Comparison of ENCODE assay signal across 1 cellular context in genomic region chr20:3168079-3168828, GRCh38.
A peak's percentile ranks its signal among the peaks of the same experiment; 100 is the strongest.
TF ChIP-seq lines count a peak whose summit lies in the region.

No MANE protein-coding gene starts in this region.

TF ChIP-seq in HepG2, 621 proteins besides CTCF, POLR2A, EP300 and RAD21 (continued from another document and continues in another):
- TF ChIP-seq ZBTB44 (CRISPR knock-in tag; IDR thresholded peaks at IDR 0.05), result 0 out of 2 replicates have a peak, but pooled peaks have one; percentile 49
- TF ChIP-seq HOXA9 (CRISPR knock-in tag; IDR thresholded peaks at IDR 0.05; ENCODE audit: borderline replicate concordance), result no peak
- peak; percentile 81; the same call in 1 of the 2 replicates for TF ChIP-seq THRA (CRISPR knock-in tag; IDR thresholded peaks at IDR 0.05; ENCODE audit: borderline replicate concordance)
- peak; percentile 92; the same call in 1 of the 2 replicates for TF ChIP-seq ZNF414 (CRISPR knock-in tag; IDR thresholded peaks at IDR 0.05)
- TF ChIP-seq THAP8 (CRISPR knock-in tag; IDR thresholded peaks at IDR 0.05; ENCODE audit: borderline replicate concordance), result no peak
- TF ChIP-seq ISX (CRISPR knock-in tag; conservative IDR thresholded peaks at IDR 0.05), result no peak
- TF ChIP-seq TBL1XR1 (IDR thresholded peaks at IDR 0.05; ENCODE audit: borderline replicate concordance, low read length, partially characterized antibody), result peak; percentile 31
- TF ChIP-seq KLF12 (CRISPR knock-in tag; IDR thresholded peaks at IDR 0.05; ENCODE audit: borderline replicate concordance), result peak; percentile 18; the same call in 1 of the 2 replicates
- peak; percentile 77 for TF ChIP-seq PRPF4 (IDR thresholded peaks at IDR 0.05; ENCODE audit: low read depth, low read length, poor library complexity, severe bottlenecking)
- TF ChIP-seq ZNF281 (CRISPR knock-in tag; IDR thresholded peaks at IDR 0.05; ENCODE audit: borderline replicate concordance), result peak; percentile 99
- TF ChIP-seq SRY (CRISPR knock-in tag; IDR thresholded peaks at IDR 0.05), result no peak; the same call in 1 of the 2 replicates
- no peak for TF ChIP-seq SOX6 (IDR thresholded peaks at IDR 0.05)
- TF ChIP-seq SOX6 (CRISPR knock-in tag; IDR thresholded peaks at IDR 0.05), result peak; percentile 80
- TF ChIP-seq PBX3 (CRISPR knock-in tag; IDR thresholded peaks at IDR 0.05; ENCODE audit: borderline replicate concordance), result no peak
- peak; percentile 35; the same call in 1 of the 2 replicates for TF ChIP-seq RXRB (CRISPR knock-in tag; IDR thresholded peaks at IDR 0.05; ENCODE audit: borderline replicate concordance)
- peak; percentile 87; the same call in 1 of the 2 replicates for TF ChIP-seq ZNF543 (CRISPR knock-in tag; IDR thresholded peaks at IDR 0.05)
- no peak; the same call in 1 of the 2 replicates for TF ChIP-seq CCDC6 (CRISPR knock-in tag; IDR thresholded peaks at IDR 0.05)
- peak; percentile 93 for TF ChIP-seq TRAFD1 (CRISPR knock-in tag; IDR thresholded peaks at IDR 0.05; ENCODE audit: borderline replicate concordance)
- TF ChIP-seq ZNF713 (CRISPR knock-in tag; IDR thresholded peaks at IDR 0.05), result no peak
- TF ChIP-seq MIER3 (CRISPR knock-in tag; IDR thresholded peaks at IDR 0.05; ENCODE audit: borderline replicate concordance), result peak; percentile 90
- TF ChIP-seq ZFP36L2 (CRISPR knock-in tag; IDR thresholded peaks at IDR 0.05), result no peak
- peak; percentile 96 for TF ChIP-seq ZNF510 (CRISPR knock-in tag; IDR thresholded peaks at IDR 0.05; ENCODE audit: low read depth)
- peak; percentile 77 for TF ChIP-seq ZNF556 (CRISPR knock-in tag; IDR thresholded peaks at IDR 0.05; ENCODE audit: borderline replicate concordance)
- peak; percentile 90 for TF ChIP-seq ZNF788 (CRISPR knock-in tag; IDR thresholded peaks at IDR 0.05; ENCODE audit: borderline replicate concordance)
- TF ChIP-seq ZFAT (CRISPR knock-in tag; conservative IDR thresholded peaks at IDR 0.05), result no peak
- TF ChIP-seq XRCC5 (optimal IDR thresholded peaks at IDR 0.05; ENCODE audit: low read length), result peak; percentile 47
- TF ChIP-seq TCF12 (IDR thresholded peaks at IDR 0.05), result no peak
- peak; percentile 89; the same call in 1 of the 2 replicates for TF ChIP-seq TCF12 (CRISPR knock-in tag; IDR thresholded peaks at IDR 0.05)
- TF ChIP-seq ZNF772 (CRISPR knock-in tag; IDR thresholded peaks at IDR 0.05), result peak; percentile 59; the same call in 1 of the 2 replicates
- TF ChIP-seq BCL3 (CRISPR knock-in tag; IDR thresholded peaks at IDR 0.05), result peak; percentile 43; the same call in 1 of the 2 replicates
- no peak for TF ChIP-seq ZNF383 (CRISPR knock-in tag; IDR thresholded peaks at IDR 0.05; ENCODE audit: borderline replicate concordance)
- peak; percentile 68; the same call in 1 of the 2 replicates for TF ChIP-seq ZNF607 (CRISPR knock-in tag; IDR thresholded peaks at IDR 0.05; ENCODE audit: borderline replicate concordance)
- peak; percentile 23; the same call in 1 of the 2 replicates for TF ChIP-seq DNMT1 (CRISPR knock-in tag; IDR thresholded peaks at IDR 0.05)
- TF ChIP-seq MBNL3 (CRISPR knock-in tag; conservative IDR thresholded peaks at IDR 0.05), result no peak
- TF ChIP-seq ZNF644 (CRISPR knock-in tag; IDR thresholded peaks at IDR 0.05; ENCODE audit: low read depth), result no peak
- TF ChIP-seq AGO1 (IDR thresholded peaks at IDR 0.05; ENCODE audit: low read depth, low read length, poor library complexity, severe bottlenecking), result peak; percentile 59
- no peak for TF ChIP-seq EZH2 (conservative IDR thresholded peaks at IDR 0.05; ENCODE audit: low read depth, low read length)
- no peak for TF ChIP-seq JDP2 (CRISPR knock-in tag; IDR thresholded peaks at IDR 0.05; ENCODE audit: borderline replicate concordance)
- TF ChIP-seq AHDC1 (CRISPR knock-in tag; IDR thresholded peaks at IDR 0.05; ENCODE audit: borderline replicate concordance), result peak; percentile 51; the same call in 1 of the 2 replicates
- TF ChIP-seq ZNF335 (CRISPR knock-in tag; IDR thresholded peaks at IDR 0.05), result peak; percentile 64; the same call in 1 of the 2 replicates
- TF ChIP-seq HDAC2 (CRISPR knock-in tag; IDR thresholded peaks at IDR 0.05), result peak; percentile 89
